Comparison of ENCODE assay signal across 8 cellular contexts in the genomic region with DNA sequence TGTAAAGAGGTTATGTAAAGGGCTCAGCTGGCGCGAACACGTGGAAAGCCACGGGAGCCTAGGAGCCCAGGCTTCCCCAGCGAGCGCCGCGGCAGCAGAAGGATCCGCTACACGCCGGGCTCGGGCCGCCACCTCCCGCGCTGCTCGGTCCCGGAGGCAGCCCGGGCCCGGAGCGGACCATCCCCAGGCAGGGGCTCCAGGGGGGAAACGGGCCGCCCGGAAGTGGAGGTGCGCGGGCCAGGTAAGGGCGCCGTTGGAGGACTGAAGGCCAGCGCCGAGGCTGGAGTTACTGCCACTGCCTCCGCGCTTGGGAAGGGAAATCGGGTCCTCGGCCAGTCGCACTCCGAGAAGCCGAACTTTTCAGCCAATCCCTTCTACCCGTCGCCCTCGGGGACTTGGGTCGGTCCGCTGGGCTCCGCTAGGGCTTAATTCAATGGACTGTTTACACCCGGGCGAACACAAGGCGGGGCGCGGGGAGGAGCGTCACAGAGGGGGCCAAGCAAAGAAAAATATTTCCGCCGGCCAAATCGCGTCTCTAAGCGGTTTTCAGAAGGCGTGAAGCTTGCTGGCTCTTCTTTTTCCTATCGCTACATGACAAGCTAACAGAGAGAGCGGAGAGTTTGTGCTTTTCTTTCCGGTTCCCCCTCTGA. TPM values are rescaled to one million over a fixed set of nuclear protein-coding genes. Genes with fewer than 3 reads are reported as not detected.
DNase-seq lines count a peak whose midpoint lies in the region; ATAC-seq and TF ChIP-seq lines count a peak whose summit lies in the region.

No MANE protein-coding gene starts in this region.

- in situ Hi-C loops in astrocyte of the cerebellum (cut with HindIII; ENCODE audit: low sequenced_read_pairs), result no loop called here

- intact Hi-C loops in aorta (cut with DNase I), result loop anchor here (5.0 to 10.0 kb wide), 5 partner anchors 205 to 637 kb away; a partner anchor contains a TSS

- ATAC-seq in GM18519 (IDR thresholded peaks at IDR 0.05; ENCODE audit: low FRiP score, unreplicated experiment), result peak; percentile 47
- ATAC-seq in HG03039 (IDR thresholded peaks at IDR 0.05; ENCODE audit: unreplicated experiment), result peak; percentile 71
- peak; percentile 97 for ATAC-seq in aorta (ENCODE audit: low FRiP score)

- peak; percentile 86 for DNase-seq in NCI-H2029 treated with DMSO at 0.1 percent for 48 hours (lab: John Stamatoyannopoulos, UW)
- DNase-seq in T-helper 9 cell, result peak; percentile 85
- peak; percentile 83 for DNase-seq in astrocyte of the cerebellum (ENCODE audit: low read depth)
- DNase-seq in hepatic stellate cell (ENCODE audit: low spot score), result peak; percentile 94
- DNase-seq in renal cortical epithelial cell (ENCODE audit: low read depth), result peak; percentile 77
- DNase-seq in aorta, result peak; percentile 95 to 97

- peak overlapping the region; percentile 93 for H3K4me3 ChIP-seq in astrocyte of the cerebellum (ENCODE audit: low read depth, low read length)
- H3K4me3 ChIP-seq in aorta (ENCODE audit: low read length in 2 of 2), result peak overlapping the region; percentile 52 to 67

- TF ChIP-seq CTCF in astrocyte of the cerebellum (IDR thresholded peaks at IDR 0.05; ENCODE audit: low read depth, low read length, missing control alignments), result no peak

- 0% methylated on average over 51 to 57 of the region's 57 CpGs for WGBS in aorta, 2 donors

- H3K36me3 ChIP-seq in aorta (ENCODE audit: control insufficient read depth in 1 of 2, insufficient read depth in 2 of 2, low read length in 1 of 2), result no peaks in the 10 kb centered on the region

- peak overlapping the region; percentile 58 to 92 for H3K27ac ChIP-seq in aorta (ENCODE audit: low read depth in 1 of 2, low read length in 2 of 2)

- no peaks in the 10 kb centered on the region for H3K27me3 ChIP-seq in aorta (ENCODE audit: control insufficient read depth in 1 of 2, insufficient read depth in 2 of 2, low read length in 1 of 2)

- H3K9me3 ChIP-seq in aorta (ENCODE audit: control insufficient read depth, low read length), result no peaks in the 10 kb centered on the region

- peaks cover 2 to 12% of the 10 kb centered on the region in 2 donors for H3K4me1 ChIP-seq in aorta (ENCODE audit: control insufficient read depth in 1 of 2, insufficient read depth in 2 of 2, low read length in 2 of 2)

RNA-seq across cellular contexts. Expression of a gene that starts 0.4 kb away (rescaled TPM):
- total RNA-seq in renal cortical epithelial cell, result 15.6 and 36.2 TPM in 2 replicates
- total RNA-seq in aorta, result 10 to 100 TPM; 10.5 to 13.8 TPM
- 1 to 10 TPM; 1.6 to 5.1 TPM for polyA plus RNA-seq in aorta

Comparison
In these comparisons a context has a peak if more than half of its experiments do, and no peak if none do; other contexts are left out.
1. Peak in every context shown above with its lines: DNase-seq, ATAC-seq, H3K4me3 ChIP-seq and H3K27ac ChIP-seq.
2. ATAC-seq: peak in every context shown above with its lines; median percentile 97 in aorta; 71 in HG03039; 47 in GM18519.